Comparison of ENCODE assay signal across 8 cellular contexts in genomic region chr9:33289501-33289900, GRCh38. TPM values are rescaled to one million over a fixed set of nuclear protein-coding genes. Genes with fewer than 3 reads are reported as not detected.
DNase-seq lines count a peak whose midpoint lies in the region; ATAC-seq and TF ChIP-seq lines count a peak whose summit lies in the region.

No MANE protein-coding gene starts in this region.

- peaks cover 3% of the 10 kb centered on the region for H3K27me3 Mint-ChIP-seq in activated naive CD8-positive, alpha-beta T cell treated with anti-CD3 and anti-CD28 coated beads, Interleukin-2, amount 50 U/mL, for 24 hours
- H3K27me3 Mint-ChIP-seq in immature natural killer cell (ENCODE audit: low read depth in 3 of 3) = peaks cover 11 to 14% (median 12%) of the 10 kb centered on the region in 3 donors

- H3K4me3 ChIP-seq in BE2C (ENCODE audit: low read depth, low read length) (peak overlapping the region; percentile 88), MG63 (peak overlapping the region; percentile 87)

- peak overlapping the region; percentile 100 for H3K27ac Mint-ChIP-seq in activated naive CD8-positive, alpha-beta T cell treated with anti-CD3 and anti-CD28 coated beads, Interleukin-2, amount 50 U/mL, for 24 hours
- H3K27ac Mint-ChIP-seq in immature natural killer cell = peak overlapping the region; percentile 97 to 100 (median 99)

- no peak for ATAC-seq in activated naive CD8-positive, alpha-beta T cell treated with anti-CD3 and anti-CD28 coated beads, Interleukin-2, amount 50 U/mL, for 24 hours
- ATAC-seq in GM18868 (IDR thresholded peaks at IDR 0.05; ENCODE audit: unreplicated experiment) = no peak

- no peaks in the 10 kb centered on the region for H3K27me3 ChIP-seq in BE2C
- no peaks in the 10 kb centered on the region for H3K27me3 ChIP-seq in MG63

- peaks cover 33% of the 10 kb centered on the region for H3K36me3 Mint-ChIP-seq in activated naive CD8-positive, alpha-beta T cell treated with anti-CD3 and anti-CD28 coated beads, Interleukin-2, amount 50 U/mL, for 24 hours (ENCODE audit: low read depth)
- peaks cover 0 to 6% (median 1%) of the 10 kb centered on the region in 3 donors for H3K36me3 Mint-ChIP-seq in immature natural killer cell

- H3K36me3 ChIP-seq in BE2C (peaks cover 16% of the 10 kb centered on the region), MG63 (peaks cover 27% of the 10 kb centered on the region)

- H3K4me1 ChIP-seq in BE2C = no peaks in the 10 kb centered on the region; the same call in 1 of the 2 replicates

- peak overlapping the region; percentile 96 for H3K4me3 Mint-ChIP-seq in activated naive CD8-positive, alpha-beta T cell treated with anti-CD3 and anti-CD28 coated beads, Interleukin-2, amount 50 U/mL, for 24 hours
- H3K4me3 Mint-ChIP-seq in immature natural killer cell = peak overlapping the region; percentile 93 to 99 (median 95)

- no peak for TF ChIP-seq CTCF in BE2C (IDR thresholded peaks at IDR 0.05; ENCODE audit: low read depth, low read length)

- H3K9me3 Mint-ChIP-seq in activated naive CD8-positive, alpha-beta T cell treated with anti-CD3 and anti-CD28 coated beads, Interleukin-2, amount 50 U/mL, for 24 hours = no peaks in the 10 kb centered on the region
- no peaks in the 10 kb centered on the region for H3K9me3 Mint-ChIP-seq in immature natural killer cell

- no peaks in the 10 kb centered on the region for H3K9me3 ChIP-seq in BE2C
- no peaks in the 10 kb centered on the region for H3K9me3 ChIP-seq in MG63

- peak; percentile 12 for DNase-seq in BE2C
- DNase-seq in MG63 = peak; percentile 26
- peak; percentile 50 for DNase-seq in activated naive CD8-positive, alpha-beta T cell treated with anti-CD3 and anti-CD28 coated beads, Interleukin-2, amount 50 U/mL, for 24 hours
- DNase-seq in immature natural killer cell = peak in 1 of 3 donors; percentile 4
- DNase-seq in stimulated activated CD4-positive, alpha-beta T cell treated with anti-CD3 and anti-CD28 coated beads, Interleukin-4, amount 100 ng/mL, for 24 hours = peak; percentile 44
- DNase-seq in mesenteric fat pad (ENCODE audit: low spot score) = no peak
- DNase-seq in NCI-H226 = no peak

- H3K4me1 Mint-ChIP-seq in activated naive CD8-positive, alpha-beta T cell treated with anti-CD3 and anti-CD28 coated beads, Interleukin-2, amount 50 U/mL, for 24 hours = peaks cover 60% of the 10 kb centered on the region
- peaks cover 41 to 57% of the 10 kb centered on the region in 2 donors for H3K4me1 Mint-ChIP-seq in immature natural killer cell

RNA-seq across cellular contexts. Expression of gene NFX1, which starts 0.8 kb away (rescaled TPM):
- polyA plus RNA-seq in BE2C (2012; ENCODE audit: insufficient read depth, insufficient read length, low read depth) = 30.2 TPM
- 13.9 and 14.6 TPM in 2 replicates for total RNA-seq in MG63 (2014; rRNA removed; shearing (Covaris generic); ENCODE audit: low replicate concordance)
- polyA plus RNA-seq in immature natural killer cell = 10 to 100 TPM in 2 of 3 donors, 1 to 10 TPM in 1; 8.8 to 27.0 (median 11.8) TPM
- total RNA-seq in mesenteric fat pad = 39.1 TPM

RNA-seq across cellular contexts. Expression of gene CHMP5, which starts 24.7 kb away (rescaled TPM):
- 57.8 TPM for polyA plus RNA-seq in BE2C (2012; ENCODE audit: insufficient read depth, insufficient read length, low read depth)
- total RNA-seq in MG63 (2014; rRNA removed; shearing (Covaris generic); ENCODE audit: low replicate concordance) = 55.7 and 62.7 TPM in 2 replicates
- polyA plus RNA-seq in immature natural killer cell = 10 to 100 TPM; 44.0 to 66.2 (median 57.6) TPM
- total RNA-seq in mesenteric fat pad = 52.0 TPM

RNA-seq across cellular contexts. Expression of gene BAG1, which starts 25.0 kb away (rescaled TPM):
- polyA plus RNA-seq in BE2C (2012; ENCODE audit: insufficient read depth, insufficient read length, low read depth) = 92.6 TPM
- total RNA-seq in MG63 (2014; rRNA removed; shearing (Covaris generic); ENCODE audit: low replicate concordance) = 34.3 and 44.0 TPM in 2 replicates
- polyA plus RNA-seq in immature natural killer cell = 100 to 1,000 TPM in 2 of 3 donors, 10 to 100 TPM in 1; 94.7 to 164 (median 137) TPM
- 131 TPM for total RNA-seq in mesenteric fat pad

RNA-seq across cellular contexts. Expression of gene SPINK4, which starts 49.5 kb away (rescaled TPM):
- not detected for polyA plus RNA-seq in BE2C (2012; ENCODE audit: insufficient read depth, insufficient read length, low read depth)
- total RNA-seq in MG63 (2014; rRNA removed; shearing (Covaris generic); ENCODE audit: low replicate concordance) = not detected in 2 replicates
- polyA plus RNA-seq in immature natural killer cell = not detected
- total RNA-seq in mesenteric fat pad = not detected

Comparison
In these comparisons a context has a peak if more than half of its experiments do, and no peak if none do; other contexts are left out.
1. DNase-seq: peak in BE2C (single experiment), MG63 (single experiment), activated naive CD8-positive, alpha-beta T cell treated with anti-CD3 and anti-CD28 coated beads, Interleukin-2, amount 50 U/mL, for 24 hours (single experiment) and stimulated activated CD4-positive, alpha-beta T cell treated with anti-CD3 and anti-CD28 coated beads, Interleukin-4, amount 100 ng/mL, for 24 hours (single experiment); none in mesenteric fat pad (single experiment) and NCI-H226 (single experiment).